In genomic region chr17:55990332-55991006, GRCh38 we compare ENCODE assay signal across 18 cellular contexts.
DNase-seq lines count a peak whose midpoint lies in the region; FAIRE-seq and TF ChIP-seq lines count a peak whose summit lies in the region.
"Had no signal": no experiment of that assay in that cellular context is flagged by ENCODE, and none has a peak within 500 bp of the region (broad histone marks: within the 10 kb centered on the region; RNA-seq: fewer than 3 reads in every experiment).

No MANE protein-coding gene starts in this region.

- no peak overlapping the region for H3K4me3 ChIP-seq in endodermal cell (ENCODE audit: low read length)
- H3K4me3 ChIP-seq: SJSA1 had no signal

- H3K4me1 Mint-ChIP-seq in endodermal cell = peaks cover 29% of the 10 kb centered on the region
- H3K4me1 Mint-ChIP-seq: B cell; CD4-positive, CD25-positive, alpha-beta regulatory T cell had no signal

- no peak overlapping the region for H3K9ac ChIP-seq in endodermal cell (ENCODE audit: extremely low read depth, low read length, poor library complexity, severe bottlenecking)

- H3K4me1 ChIP-seq in endodermal cell (ENCODE audit: control insufficient read depth, insufficient read depth, low read length) = peaks cover 12% of the 10 kb centered on the region
- H3K4me1 ChIP-seq: Caco-2, SJSA1 had no signal

- WGBS in endodermal cell (ENCODE audit: insufficient coverage in 1 of 2, insufficient read length in 1 of 2), 2 experiments = 63 to 85% methylated on average over 6 to 10 of the region's 10 CpGs

- no peaks in the 10 kb centered on the region for H3K36me3 ChIP-seq in endodermal cell (ENCODE audit: control insufficient read depth, insufficient read depth, low read length)
- H3K36me3 ChIP-seq: SJSA1 had no signal

- H3K36me3 Mint-ChIP-seq in endodermal cell (ENCODE audit: low read depth) = no peaks in the 10 kb centered on the region
- H3K36me3 Mint-ChIP-seq: CD4-positive, CD25-positive, alpha-beta regulatory T cell had no signal

- peaks cover 32% of the 10 kb centered on the region for H3K9me3 Mint-ChIP-seq in endodermal cell

- TF ChIP-seq CTCF in endodermal cell (conservative IDR thresholded peaks at IDR 0.05) = no peak

- H3K9me3 ChIP-seq in endodermal cell (ENCODE audit: control insufficient read depth, low read length) = peaks cover 13% of the 10 kb centered on the region

- H3K27ac ChIP-seq in endodermal cell (ENCODE audit: low read depth, low read length) = no peak overlapping the region
- H3K27ac ChIP-seq: 22Rv1, SJSA1 had no signal

- H3K27me3 Mint-ChIP-seq in endodermal cell (ENCODE audit: insufficient read depth) = no peaks in the 10 kb centered on the region
- H3K27me3 Mint-ChIP-seq: B cell; CD4-positive, CD25-positive, alpha-beta regulatory T cell had no signal

- no peak overlapping the region for H3K4me3 Mint-ChIP-seq in endodermal cell
- H3K4me3 Mint-ChIP-seq: B cell; CD4-positive, CD25-positive, alpha-beta regulatory T cell had no signal

- peak; percentile 20 for FAIRE-seq in urothelium cell line (lab: Jason Lieb, UNC)

- H3K27ac Mint-ChIP-seq in endodermal cell = peak overlapping the region; percentile 27
- H3K27ac Mint-ChIP-seq: B cell had no signal

- DNase-seq in NCI-H82 (lab: John Stamatoyannopoulos, UW) = peak; percentile 65
- DNase-seq in NCI-H82 treated with DMSO at 0.1 percent for 48 hours (lab: John Stamatoyannopoulos, UW; ENCODE audit: unreplicated experiment) = no peak
- peak; percentile 89 for DNase-seq in endodermal cell
- peak; percentile 72 for DNase-seq in left kidney (ENCODE audit: low read depth, low spot score)
- DNase-seq in urothelium cell line (ENCODE audit: low spot score) = no peak
- no peak for DNase-seq in DMS53 treated with DMSO at 0.1 percent for 48 hours (lab: John Stamatoyannopoulos, UW; ENCODE audit: unreplicated experiment)
- no peak for DNase-seq in SHP77 (lab: John Stamatoyannopoulos, UW)
- DNase-seq in hippocampal formation (lab: John Stamatoyannopoulos, UW) = no peak
- DNase-seq: Caco-2; CD4-positive, CD25-positive, alpha-beta regulatory T cell; NCI-H1048; NCI-H146; NCI-H2081 treated with DMSO at 0.1 percent for 48 hours; NCI-H526; PC-3 had no signal

- no peaks in the 10 kb centered on the region for H3K27me3 ChIP-seq in endodermal cell (ENCODE audit: control insufficient read depth, insufficient read depth, low read length, poor library complexity, severe bottlenecking)
- H3K27me3 ChIP-seq: SJSA1 had no signal

Comparison
In these comparisons a context has a peak if more than half of its experiments do, and no peak if none do; other contexts are left out.
1. DNase-seq: peak in NCI-H82 (single experiment), endodermal cell (single experiment) and left kidney (single experiment); none in NCI-H82 treated with DMSO at 0.1 percent for 48 hours (single experiment), urothelium cell line (single experiment), DMS53 treated with DMSO at 0.1 percent for 48 hours (single experiment), SHP77 (0 of 2) and hippocampal formation (0 of 2).